Comparison of ENCODE assay signal across 1 cellular context in the genomic region with DNA sequence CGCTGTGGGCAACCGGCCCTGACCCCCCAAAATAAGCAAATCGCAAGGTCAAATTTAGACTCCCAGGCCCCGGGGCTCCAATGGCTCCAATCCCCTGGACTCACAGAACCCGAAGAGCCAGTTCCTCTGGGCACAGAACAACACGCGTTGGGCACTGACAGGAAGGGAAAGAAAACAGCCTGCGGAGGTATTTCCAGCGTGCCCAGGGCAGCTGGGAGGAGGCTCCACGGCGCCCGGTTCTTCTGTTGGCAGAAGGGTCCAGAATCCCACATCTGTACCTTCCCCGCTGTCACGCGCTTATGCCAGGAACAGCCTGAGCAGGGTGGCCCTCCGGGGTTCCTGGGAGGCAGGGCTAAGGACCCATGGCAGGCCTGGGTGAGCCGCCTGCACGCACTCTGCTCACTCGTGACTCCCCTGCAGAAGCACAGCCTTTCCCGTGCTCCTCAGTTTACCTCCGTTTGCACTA.
TF ChIP-seq lines count a peak whose summit lies in the region.

No MANE protein-coding gene starts in this region.

TF ChIP-seq in GM23338, 12 proteins besides CTCF, POLR2A, EP300 and RAD21:
- TF ChIP-seq, protein P1, sequence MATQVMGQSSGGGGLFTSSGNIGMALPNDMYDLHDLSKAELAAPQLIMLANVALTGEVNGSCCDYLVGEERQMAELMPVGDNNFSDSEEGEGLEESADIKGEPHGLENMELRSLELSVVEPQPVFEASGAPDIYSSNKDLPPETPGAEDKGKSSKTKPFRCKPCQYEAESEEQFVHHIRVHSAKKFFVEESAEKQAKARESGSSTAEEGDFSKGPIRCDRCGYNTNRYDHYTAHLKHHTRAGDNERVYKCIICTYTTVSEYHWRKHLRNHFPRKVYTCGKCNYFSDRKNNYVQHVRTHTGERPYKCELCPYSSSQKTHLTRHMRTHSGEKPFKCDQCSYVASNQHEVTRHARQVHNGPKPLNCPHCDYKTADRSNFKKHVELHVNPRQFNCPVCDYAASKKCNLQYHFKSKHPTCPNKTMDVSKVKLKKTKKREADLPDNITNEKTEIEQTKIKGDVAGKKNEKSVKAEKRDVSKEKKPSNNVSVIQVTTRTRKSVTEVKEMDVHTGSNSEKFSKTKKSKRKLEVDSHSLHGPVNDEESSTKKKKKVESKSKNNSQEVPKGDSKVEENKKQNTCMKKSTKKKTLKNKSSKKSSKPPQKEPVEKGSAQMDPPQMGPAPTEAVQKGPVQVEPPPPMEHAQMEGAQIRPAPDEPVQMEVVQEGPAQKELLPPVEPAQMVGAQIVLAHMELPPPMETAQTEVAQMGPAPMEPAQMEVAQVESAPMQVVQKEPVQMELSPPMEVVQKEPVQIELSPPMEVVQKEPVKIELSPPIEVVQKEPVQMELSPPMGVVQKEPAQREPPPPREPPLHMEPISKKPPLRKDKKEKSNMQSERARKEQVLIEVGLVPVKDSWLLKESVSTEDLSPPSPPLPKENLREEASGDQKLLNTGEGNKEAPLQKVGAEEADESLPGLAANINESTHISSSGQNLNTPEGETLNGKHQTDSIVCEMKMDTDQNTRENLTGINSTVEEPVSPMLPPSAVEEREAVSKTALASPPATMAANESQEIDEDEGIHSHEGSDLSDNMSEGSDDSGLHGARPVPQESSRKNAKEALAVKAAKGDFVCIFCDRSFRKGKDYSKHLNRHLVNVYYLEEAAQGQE (IDR thresholded peaks at IDR 0.05; ENCODE audit: unreplicated experiment), result no peak
- TF ChIP-seq NANOG (IDR thresholded peaks at IDR 0.05; ENCODE audit: borderline replicate concordance) (no peak), ZNF114 (CRISPR knock-in tag; IDR thresholded peaks at IDR 0.05) (no peak), ZNF331 (CRISPR knock-in tag; IDR thresholded peaks at IDR 0.05; ENCODE audit: low read depth) (no peak), EZH2 (IDR thresholded peaks at IDR 0.05; ENCODE audit: low read depth, unreplicated experiment) (no peak)
